In genomic region chrX:8672176-8672575, GRCh38 we compare ENCODE assay signal across 1 cellular context.
TF ChIP-seq lines count a peak whose summit lies in the region.

No MANE protein-coding gene starts in this region.

TF ChIP-seq in H1, 55 proteins besides CTCF, POLR2A, EP300 and RAD21:
- no peak for TF ChIP-seq YY1 (IDR thresholded peaks at IDR 0.05; ENCODE audit: low read depth, low read length)
- TF ChIP-seq CBX5 (IDR thresholded peaks at IDR 0.05; ENCODE audit: low read depth, low read length): no peak
- TF ChIP-seq NRF1 (IDR thresholded peaks at IDR 0.05; ENCODE audit: low read depth, low read length): no peak
- no peak for TF ChIP-seq RNF2 (IDR thresholded peaks at IDR 0.05; ENCODE audit: borderline replicate concordance, low read depth, low read length, missing control alignments, poor library complexity, severe bottlenecking)
- TF ChIP-seq CREB1 (IDR thresholded peaks at IDR 0.05): no peak
- no peak for TF ChIP-seq GABPA (IDR thresholded peaks at IDR 0.05; ENCODE audit: borderline replicate concordance, insufficient read depth, low read length)
- no peak for TF ChIP-seq FOSL1 (IDR thresholded peaks at IDR 0.05; ENCODE audit: insufficient read depth, low read depth, low read length)
- no peak for TF ChIP-seq BRCA1 (IDR thresholded peaks at IDR 0.05; ENCODE audit: low read depth, low read length)
- no peak for TF ChIP-seq BCL11A (IDR thresholded peaks at IDR 0.05; ENCODE audit: low read depth in 2 of 2, low read length in 2 of 2)
- TF ChIP-seq ATF2 (IDR thresholded peaks at IDR 0.05; ENCODE audit: low read length): no peak
- no peak for TF ChIP-seq MAX (IDR thresholded peaks at IDR 0.05)
- TF ChIP-seq RFX5 (IDR thresholded peaks at IDR 0.05; ENCODE audit: borderline replicate concordance, low read depth, low read length): no peak
- TF ChIP-seq NANOG (IDR thresholded peaks at IDR 0.05; ENCODE audit: insufficient read depth, low read depth, low read length, poor library complexity, severe bottlenecking): no peak
- TF ChIP-seq JUN (IDR thresholded peaks at IDR 0.05; ENCODE audit: low read depth, low read length): no peak
- no peak for TF ChIP-seq GTF2F1 (IDR thresholded peaks at IDR 0.05; ENCODE audit: borderline replicate concordance, low read depth, low read length)
- no peak for TF ChIP-seq PHF8 (conservative IDR thresholded peaks at IDR 0.05; ENCODE audit: low read depth, low read length)
- TF ChIP-seq CHD2 (IDR thresholded peaks at IDR 0.05; ENCODE audit: low read length): no peak
- no peak for TF ChIP-seq EGR1 (IDR thresholded peaks at IDR 0.05; ENCODE audit: borderline replicate concordance, low read depth, low read length)
- TF ChIP-seq SUZ12 (IDR thresholded peaks at IDR 0.05; ENCODE audit: low read length): no peak
